Comparison of ENCODE assay signal across 17 cellular contexts in the genomic region with DNA sequence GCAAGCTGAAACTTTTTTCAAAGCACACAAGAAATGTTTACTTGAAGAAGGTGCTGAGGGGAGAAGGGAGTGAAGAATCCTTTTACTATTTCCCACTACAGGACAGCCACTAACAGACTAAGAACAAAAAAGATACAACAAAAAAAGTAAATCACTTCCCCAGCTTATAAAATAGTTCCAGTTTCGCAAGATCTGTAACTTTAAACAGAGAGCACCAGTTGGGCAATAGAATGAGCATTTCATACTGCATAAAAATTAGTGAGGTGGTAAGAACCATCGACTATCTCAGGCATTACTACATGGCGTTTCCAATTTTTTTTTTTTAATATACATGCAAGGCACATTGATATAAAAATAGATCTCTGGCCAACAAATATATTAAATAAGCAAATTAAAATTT. TPM values are rescaled to one million over a fixed set of nuclear protein-coding genes. Genes with fewer than 3 reads are reported as not detected.
DNase-seq lines count a peak whose midpoint lies in the region; ATAC-seq and TF ChIP-seq lines count a peak whose summit lies in the region.
"Had no signal": no experiment of that assay in that cellular context is flagged by ENCODE, and none has a peak within 500 bp of the region (broad histone marks: within the 10 kb centered on the region; RNA-seq: fewer than 3 reads in every experiment).

No MANE protein-coding gene starts in this region.

- H2AFZ ChIP-seq in ACC112 (ENCODE audit: low read length, unreplicated experiment), result no peak overlapping the region
- H2AFZ ChIP-seq in neural progenitor cell (replicated peaks), result no peak overlapping the region
- H2AFZ ChIP-seq in PC-3 (ENCODE audit: low read length), result no peak overlapping the region
- H2AFZ ChIP-seq: PC-9 had no signal

- no peaks in the 10 kb centered on the region for H3K9me2 ChIP-seq in PC-3 (replicated peaks; ENCODE audit: low read length)

- H3K4me1 Mint-ChIP-seq in chondrocyte (ENCODE audit: low read depth) (peaks cover 42% of the 10 kb centered on the region), neural progenitor cell (no peaks in the 10 kb centered on the region), glutamatergic neuron (ENCODE audit: low read depth, unreplicated experiment) (peaks cover 4% of the 10 kb centered on the region)

- intact Hi-C loops in PC-3 (cut with micrococcal nuclease), result no loop called here

- H3K27me3 ChIP-seq in ACC112 (ENCODE audit: insufficient read depth, low read length) (no peaks in the 10 kb centered on the region), neural progenitor cell (no peaks in the 10 kb centered on the region), PC-3 (ENCODE audit: low read length) (no peaks in the 10 kb centered on the region)
- H3K27me3 ChIP-seq: upper lobe of left lung had no signal

- H3K9me3 Mint-ChIP-seq in chondrocyte (ENCODE audit: low read depth), result no peaks in the 10 kb centered on the region
- H3K9me3 Mint-ChIP-seq in neural progenitor cell, result no peaks in the 10 kb centered on the region
- H3K9me3 Mint-ChIP-seq in glutamatergic neuron (ENCODE audit: unreplicated experiment), result no peaks in the 10 kb centered on the region
- H3K9me3 Mint-ChIP-seq: activated naive CD4-positive, alpha-beta T cell treated with anti-CD3 and anti-CD28 coated beads, Interleukin-2, amount 50 U/mL, for 24 hours; mesothelial cell of epicardium had no signal

- no peak for TF ChIP-seq RAD21 in Ishikawa (IDR thresholded peaks at IDR 0.05; ENCODE audit: low read depth)

- DNase-seq in chondrocyte (ENCODE audit: low spot score) (no peak), neural progenitor cell (ENCODE audit: low spot score) (no peak), PC-3 (no peak), foreskin melanocyte (no peak), glutamatergic neuron (no peak), NCI-H524 (lab: John Stamatoyannopoulos, UW) (no peak)
- DNase-seq: NCI-H1694, PC-9, upper lobe of left lung had no signal

- H4K20me1 ChIP-seq in neural progenitor cell (ENCODE audit: low read depth) (peaks cover 72% of the 10 kb centered on the region), PC-3 (ENCODE audit: low read length) (peaks cover 8% of the 10 kb centered on the region; the same call in 1 of the 2 replicates)

- H3K4me1 ChIP-seq in ACC112 (ENCODE audit: control insufficient read depth, insufficient read depth, low read length, unreplicated experiment) (peaks cover 83% of the 10 kb centered on the region), neural progenitor cell (no peaks in the 10 kb centered on the region), PC-3 (ENCODE audit: insufficient read depth, low read length) (no peaks in the 10 kb centered on the region)

- peak overlapping the region; percentile 90 for H3K27ac ChIP-seq in ACC112 (ENCODE audit: low read depth, low read length)
- peak overlapping the region; percentile 17 for H3K27ac ChIP-seq in neural progenitor cell
- H3K27ac ChIP-seq in PC-3 (ENCODE audit: low read length), result no peak overlapping the region
- H3K27ac ChIP-seq: C4-2B, PC-9 had no signal

- no TSS peak for BruUV-seq in PC-3 (replicated peaks; lab: Mats Ljungman, UMichigan)

- H3K4me2 ChIP-seq in neural progenitor cell, result no peak overlapping the region
- no peak overlapping the region for H3K4me2 ChIP-seq in PC-3 (ENCODE audit: low read length)
- H3K4me2 ChIP-seq: PC-9 had no signal

- TF ChIP-seq EP300 in Ishikawa (IDR thresholded peaks at IDR 0.05; ENCODE audit: borderline replicate concordance), result no peak

- no peaks in the 10 kb centered on the region for H3K9me3 ChIP-seq in neural progenitor cell (ENCODE audit: low read depth)
- no peaks in the 10 kb centered on the region for H3K9me3 ChIP-seq in PC-3 (ENCODE audit: low read length)
- H3K9me3 ChIP-seq: upper lobe of left lung had no signal

- H3K27ac Mint-ChIP-seq in chondrocyte (ENCODE audit: unreplicated experiment) (peak overlapping the region; percentile 32), neural progenitor cell (no peak overlapping the region), glutamatergic neuron (ENCODE audit: unreplicated experiment) (no peak overlapping the region)

- H3K79me2 ChIP-seq in ACC112 (ENCODE audit: control insufficient read depth, insufficient read depth, low read length, unreplicated experiment) (peaks cover 31% of the 10 kb centered on the region), neural progenitor cell (ENCODE audit: low read depth) (peaks cover 43% of the 10 kb centered on the region), PC-3 (ENCODE audit: low read length) (peaks cover 5% of the 10 kb centered on the region; the same call in 1 of the 2 replicates)

- POLR2A ChIA-PET in PC-3 (lab: Charles Lee; ENCODE audit: unreplicated experiment), result interaction anchor here (0.6 kb wide), 1 partner anchor 13 kb away, joined by 7 read pairs; no protein-coding TSS in a partner anchor

- H3K36me3 Mint-ChIP-seq in chondrocyte (ENCODE audit: low read depth) (peaks cover 13% of the 10 kb centered on the region), neural progenitor cell (peaks cover 18% of the 10 kb centered on the region), glutamatergic neuron (ENCODE audit: unreplicated experiment) (no peaks in the 10 kb centered on the region)

- TF ChIP-seq CTCF in chondrocyte (IDR thresholded peaks at IDR 0.05) (no peak), neural progenitor cell (IDR thresholded peaks at IDR 0.05) (no peak), PC-3 (conservative IDR thresholded peaks at IDR 0.05; ENCODE audit: low read depth, low read length) (no peak), glutamatergic neuron (IDR thresholded peaks at IDR 0.05; ENCODE audit: partially characterized antibody, unreplicated experiment) (no peak)

- peaks cover 30% of the 10 kb centered on the region for H3K36me3 ChIP-seq in ACC112 (ENCODE audit: insufficient read depth, low read length)
- H3K36me3 ChIP-seq in neural progenitor cell, result peaks cover 24% of the 10 kb centered on the region
- peaks cover 29% of the 10 kb centered on the region for H3K36me3 ChIP-seq in PC-3 (ENCODE audit: low read depth, low read length)

- no peak overlapping the region for H3K4me3 Mint-ChIP-seq in chondrocyte (ENCODE audit: unreplicated experiment)
- H3K4me3 Mint-ChIP-seq in neural progenitor cell, result no peak overlapping the region
- H3K4me3 Mint-ChIP-seq in glutamatergic neuron (ENCODE audit: unreplicated experiment), result no peak overlapping the region
- H3K4me3 Mint-ChIP-seq: activated naive CD4-positive, alpha-beta T cell treated with anti-CD3 and anti-CD28 coated beads, Interleukin-2, amount 50 U/mL, for 24 hours; mesothelial cell of epicardium had no signal

- ATAC-seq in PC-3, result no peak

- H3K4me3 ChIP-seq in ACC112 (ENCODE audit: low read depth, low read length), result peak overlapping the region; percentile 58
- H3K4me3 ChIP-seq in neural progenitor cell, result no peak overlapping the region
- H3K4me3 ChIP-seq in PC-3 (ENCODE audit: low read length), result no peak overlapping the region
- H3K4me3 ChIP-seq: PC-9 had no signal

- H3F3A ChIP-seq in neural progenitor cell (ENCODE audit: low read depth) (peaks cover 81% of the 10 kb centered on the region), PC-3 (ENCODE audit: low read length, unreplicated experiment) (no peaks in the 10 kb centered on the region)

- H3K9ac ChIP-seq in neural progenitor cell (no peak overlapping the region), PC-3 (ENCODE audit: low read length) (no peak overlapping the region)

- H3K27me3 Mint-ChIP-seq in chondrocyte (ENCODE audit: low read depth) (no peaks in the 10 kb centered on the region), neural progenitor cell (ENCODE audit: insufficient read depth, low read depth) (no peaks in the 10 kb centered on the region), glutamatergic neuron (ENCODE audit: unreplicated experiment) (no peaks in the 10 kb centered on the region)
- H3K27me3 Mint-ChIP-seq: activated naive CD4-positive, alpha-beta T cell treated with anti-CD3 and anti-CD28 coated beads, Interleukin-2, amount 50 U/mL, for 24 hours had no signal

- CTCF ChIA-PET in PC-3 (lab: Charles Lee), result no interaction called here

TF ChIP-seq in Ishikawa, 13 proteins besides CTCF, POLR2A, EP300 and RAD21:
- TF ChIP-seq CEBPB (IDR thresholded peaks at IDR 0.05) (peak; percentile 30; the same call in 1 of the 2 replicates), TCF12 (IDR thresholded peaks at IDR 0.05; ENCODE audit: low read depth) (no peak), YY1 (IDR thresholded peaks at IDR 0.05; ENCODE audit: low read depth) (no peak), EGR1 (IDR thresholded peaks at IDR 0.05) (no peak)
- TF ChIP-seq, protein P1, sequence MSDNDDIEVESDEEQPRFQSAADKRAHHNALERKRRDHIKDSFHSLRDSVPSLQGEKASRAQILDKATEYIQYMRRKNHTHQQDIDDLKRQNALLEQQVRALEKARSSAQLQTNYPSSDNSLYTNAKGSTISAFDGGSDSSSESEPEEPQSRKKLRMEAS (IDR thresholded peaks at IDR 0.05), result no peak

RNA-seq across cellular contexts. Expression of a gene that starts 11.1 kb away (rescaled TPM):
- total RNA-seq in chondrocyte (not detected in 3 replicates), neural progenitor cell (ENCODE audit: low replicate concordance) (0.84 and 1.0 TPM in 2 replicates), PC-3 (2014; rRNA removed) (not detected in 2 replicates), glutamatergic neuron (ENCODE audit: unreplicated experiment) (2.7 TPM)
- total RNA-seq: HT1080; mesothelial cell of epicardium; PC-9; renal cortical epithelial cell; T-helper 2 cell treated with Interferon-gamma antibody and Interleukin-4, amounts not matched to agents 100 ng/mL and 5 ng/mL, for 36 hours; upper lobe of left lung had no signal

RNA-seq across cellular contexts. Expression of a gene that starts 36.2 kb away (rescaled TPM):
- total RNA-seq in chondrocyte, result 50.3 to 60.1 TPM (median 53.7 TPM) in 3 replicates
- 56.4 and 90.7 TPM in 2 replicates for total RNA-seq in neural progenitor cell (ENCODE audit: low replicate concordance)
- total RNA-seq in PC-3 (2014; rRNA removed), result 16.1 and 22.6 TPM in 2 replicates
- 51.0 TPM for total RNA-seq in glutamatergic neuron (ENCODE audit: unreplicated experiment)
